In genomic region chr1:205542367-205542766, GRCh38 we compare ENCODE assay signal across 16 cellular contexts. TPM values are rescaled to one million over a fixed set of nuclear protein-coding genes. Genes with fewer than 3 reads are reported as not detected.
DNase-seq lines count a peak whose midpoint lies in the region; ATAC-seq and TF ChIP-seq lines count a peak whose summit lies in the region.
"Had no signal": no experiment of that assay in that cellular context is flagged by ENCODE, and none has a peak within 500 bp of the region (broad histone marks: within the 10 kb centered on the region; RNA-seq: fewer than 3 reads in every experiment).

No MANE protein-coding gene starts in this region.

- no peak overlapping the region for H3K27ac Mint-ChIP-seq in glutamatergic neuron (ENCODE audit: unreplicated experiment)
- H3K27ac Mint-ChIP-seq: CD4-positive, alpha-beta memory T cell; naive thymus-derived CD8-positive, alpha-beta T cell; stimulated activated memory B cell treated with anti-CD40 and anti-IgM and Interleukin-4, amounts not matched to agents 10 μg/mL and 1 μg/mL and 100 μg/mL, for 72 hours had no signal

- H2AFZ ChIP-seq in smooth muscle cell (ENCODE audit: low read depth): no peak overlapping the region

- H3K4me3 ChIP-seq in smooth muscle cell: no peak overlapping the region

- H3K36me3 ChIP-seq in smooth muscle cell (ENCODE audit: low read depth): no peaks in the 10 kb centered on the region
- H3K36me3 ChIP-seq: brain microvascular endothelial cell had no signal

- peak; percentile 43 for DNase-seq in Right ventricle myocardium inferior (ENCODE audit: missing footprints)
- DNase-seq in Right ventricle myocardium superior: no peak
- DNase-seq in cardiac septum (ENCODE audit: low spot score): peak; percentile 76
- peak; percentile 21 for DNase-seq in omental fat pad (ENCODE audit: low spot score)
- no peak for DNase-seq in foreskin melanocyte
- DNase-seq in glutamatergic neuron: no peak
- DNase-seq in smooth muscle cell (lab: John Stamatoyannopoulos, UW; ENCODE audit: unreplicated experiment): no peak
- DNase-seq: activated CD4-positive, alpha-beta T cell treated with anti-CD3 and anti-CD28 coated beads, Interleukin-2, amount 50 U/mL, for 48 hours; brain microvascular endothelial cell; CD4-positive, alpha-beta memory T cell; HFFc6; Kasumi-1; naive thymus-derived CD8-positive, alpha-beta T cell had no signal

- H3K36me3 Mint-ChIP-seq in glutamatergic neuron (ENCODE audit: unreplicated experiment): no peaks in the 10 kb centered on the region
- H3K36me3 Mint-ChIP-seq: CD4-positive, alpha-beta memory T cell; naive thymus-derived CD8-positive, alpha-beta T cell; stimulated activated memory B cell treated with anti-CD40 and anti-IgM and Interleukin-4, amounts not matched to agents 10 μg/mL and 1 μg/mL and 100 μg/mL, for 72 hours had no signal

- intact Hi-C loops in Right ventricle myocardium inferior (cut with DNase I) (loop anchor here (5.0 kb wide), 1 partner anchor 40 kb away; no protein-coding TSS in a partner anchor), Right ventricle myocardium superior (cut with DNase I) (no loop called here), cardiac septum (cut with DNase I) (no loop called here)

- no peaks in the 10 kb centered on the region for H3K9me3 ChIP-seq in smooth muscle cell (replicated peaks; ENCODE audit: low read depth)

- H3K4me1 Mint-ChIP-seq in glutamatergic neuron (ENCODE audit: low read depth, unreplicated experiment): no peaks in the 10 kb centered on the region

- H3K4me1 ChIP-seq in smooth muscle cell (ENCODE audit: low read depth): peaks cover 12% of the 10 kb centered on the region

- ATAC-seq in Right ventricle myocardium inferior (no peak), Right ventricle myocardium superior (ENCODE audit: poor library complexity) (no peak), omental fat pad (ENCODE audit: low FRiP score) (no peak), GM18868 (IDR thresholded peaks at IDR 0.05; ENCODE audit: unreplicated experiment) (no peak)
- ATAC-seq: naive thymus-derived CD8-positive, alpha-beta T cell had no signal

- H3K27me3 ChIP-seq in smooth muscle cell (ENCODE audit: low read depth): no peaks in the 10 kb centered on the region
- H3K27me3 ChIP-seq: brain microvascular endothelial cell, dorsolateral prefrontal cortex had no signal

- no peaks in the 10 kb centered on the region for H3K79me2 ChIP-seq in smooth muscle cell (ENCODE audit: low read depth)

- peaks cover 5% of the 10 kb centered on the region for H3K9me3 Mint-ChIP-seq in glutamatergic neuron (ENCODE audit: unreplicated experiment)
- H3K9me3 Mint-ChIP-seq: CD4-positive, alpha-beta memory T cell; HFFc6; naive thymus-derived CD8-positive, alpha-beta T cell; stimulated activated memory B cell treated with anti-CD40 and anti-IgM and Interleukin-4, amounts not matched to agents 10 μg/mL and 1 μg/mL and 100 μg/mL, for 72 hours had no signal

- H3F3A ChIP-seq in smooth muscle cell (ENCODE audit: low read depth): no peaks in the 10 kb centered on the region

- H3K9ac ChIP-seq in smooth muscle cell (ENCODE audit: low read depth): no peak overlapping the region

- TF ChIP-seq CTCF in omental fat pad (IDR thresholded peaks at IDR 0.05) (no peak), glutamatergic neuron (IDR thresholded peaks at IDR 0.05; ENCODE audit: partially characterized antibody, unreplicated experiment) (no peak), smooth muscle cell (IDR thresholded peaks at IDR 0.05; ENCODE audit: borderline replicate concordance, insufficient read depth, poor library complexity, severe bottlenecking) (no peak)

- no peak overlapping the region for H3K4me3 Mint-ChIP-seq in glutamatergic neuron (ENCODE audit: unreplicated experiment)
- H3K4me3 Mint-ChIP-seq: CD4-positive, alpha-beta memory T cell; stimulated activated memory B cell treated with anti-CD40 and anti-IgM and Interleukin-4, amounts not matched to agents 10 μg/mL and 1 μg/mL and 100 μg/mL, for 72 hours had no signal

- WGBS in smooth muscle cell (ENCODE audit: low lambda C conversion rate): 86% methylated on average over 11 of the region's 11 CpGs

- no peak overlapping the region for H3K27ac ChIP-seq in smooth muscle cell (ENCODE audit: low read depth)
- H3K27ac ChIP-seq: brain microvascular endothelial cell had no signal

- no peak overlapping the region for H3K4me2 ChIP-seq in smooth muscle cell

- peaks cover 10% of the 10 kb centered on the region for H3K27me3 Mint-ChIP-seq in glutamatergic neuron (ENCODE audit: unreplicated experiment)

- no peaks in the 10 kb centered on the region for H4K20me1 ChIP-seq in smooth muscle cell (ENCODE audit: low read depth)

RNA-seq across cellular contexts. Expression of gene CDK18, which starts 37.9 kb away (rescaled TPM):
- total RNA-seq in Right ventricle myocardium inferior: 180 TPM
- 172 TPM for total RNA-seq in Right ventricle myocardium superior
- 195 TPM for total RNA-seq in cardiac septum
- total RNA-seq in omental fat pad: 1 to 10 TPM; 2.8 to 9.0 (median 5.3) TPM
- 1.7 TPM for total RNA-seq in glutamatergic neuron (ENCODE audit: unreplicated experiment)
- 3.5 and 6.1 TPM in 2 replicates for total RNA-seq in smooth muscle cell
- 6.1 and 10.0 TPM in 2 replicates for polyA plus RNA-seq in smooth muscle cell

Comparison
In these comparisons a context has a peak if more than half of its experiments do, and no peak if none do; other contexts are left out.
1. DNase-seq: peak in Right ventricle myocardium inferior (single experiment), cardiac septum (single experiment) and omental fat pad (single experiment); none in Right ventricle myocardium superior (single experiment), foreskin melanocyte (single experiment), glutamatergic neuron (single experiment) and smooth muscle cell (single experiment).
2. RNA of gene CDK18, which starts 37.9 kb away (total RNA-seq): 195 TPM in cardiac septum (single experiment), 180 TPM in Right ventricle myocardium inferior (single experiment) and 172 TPM in Right ventricle myocardium superior (single experiment); 2.8 to 9.0 TPM in omental fat pad, 3.5 to 6.1 TPM in smooth muscle cell and 1.7 TPM in glutamatergic neuron (single experiment); every median in the first group is over 10 times any median in the second.